In the genomic region with DNA sequence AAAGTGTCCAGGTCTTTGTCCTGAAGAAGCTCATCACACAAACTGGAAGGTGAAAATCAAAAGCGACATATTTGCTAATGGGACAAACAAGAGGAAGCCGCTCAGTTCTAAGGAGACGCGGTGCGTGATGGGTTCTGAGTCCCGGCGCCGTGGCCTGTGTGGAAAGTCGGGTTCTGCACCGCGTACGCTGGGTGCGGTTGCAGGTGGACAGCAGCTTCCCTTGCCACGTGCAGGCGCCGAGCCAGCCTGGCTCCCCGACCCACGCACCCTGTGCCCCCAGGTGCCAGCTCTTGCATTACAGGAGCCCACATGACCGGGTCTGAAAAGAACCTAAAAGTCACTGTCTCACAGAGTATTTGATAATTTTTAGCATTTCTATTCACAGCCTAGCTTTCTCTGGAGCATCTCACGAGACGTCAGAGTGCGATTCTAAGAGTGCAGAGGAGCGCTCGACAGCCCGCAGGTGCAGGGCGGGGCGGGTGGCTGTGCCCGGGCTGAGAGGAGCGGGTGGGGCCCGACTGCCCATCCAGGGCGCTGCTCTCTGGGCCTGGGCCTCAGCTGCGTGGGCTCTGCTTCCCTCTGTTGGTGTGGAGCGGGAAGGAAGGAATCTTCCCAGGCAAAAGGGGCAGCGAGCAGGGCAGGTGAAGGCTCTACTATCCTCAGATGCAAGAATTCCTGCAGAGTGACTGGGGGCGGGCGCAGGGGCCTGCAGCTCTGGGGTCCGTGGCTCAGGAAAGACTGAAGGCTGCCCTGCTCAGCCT, we compare ENCODE assay signal across 11 cellular contexts. TPM values are rescaled to one million over a fixed set of nuclear protein-coding genes. Genes with fewer than 3 reads are reported as not detected.
DNase-seq lines count a peak whose midpoint lies in the region; ATAC-seq lines count a peak whose summit lies in the region.
"Had no signal": no experiment of that assay in that cellular context is flagged by ENCODE, and none has a peak within 500 bp of the region (broad histone marks: within the 10 kb centered on the region; RNA-seq: fewer than 3 reads in every experiment).

No MANE protein-coding gene starts in this region.

- peak; percentile 18 for DNase-seq in 8988T
- peak; percentile 6 for DNase-seq in HK-2 (ENCODE audit: unreplicated experiment)
- peak; percentile 43 for DNase-seq in SK-MEL-5 (ENCODE audit: low read depth, low spot score)
- DNase-seq in iPS-NIHi11 (ENCODE audit: low spot score): peak; percentile 83
- DNase-seq in RKO (ENCODE audit: low spot score): no peak
- DNase-seq: activated T-cell treated with anti-CD3 and anti-CD28 coated beads, Interleukin-2, amount 50 U/mL, for 48 hours; stimulated activated CD4-positive, alpha-beta T cell treated with anti-CD3 and anti-CD28 coated beads, Interleukin-12 subunit alpha, Interleukin-12 subunit beta, amount 100 ng/mL, for 4 hours had no signal

- in situ Hi-C loops in SK-MEL-5 (cut with HindIII; ENCODE audit: low pct_unique_long_range_greater_than_20kb, low sequenced_read_pairs): no loop called here

- no peak for ATAC-seq in HG02759 (IDR thresholded peaks at IDR 0.05; ENCODE audit: unreplicated experiment)
- no peak for ATAC-seq in GM18870 (IDR thresholded peaks at IDR 0.05; ENCODE audit: unreplicated experiment)
- no peak for ATAC-seq in GM19467 (IDR thresholded peaks at IDR 0.05; ENCODE audit: unreplicated experiment)
- ATAC-seq: HCT116 had no signal

RNA-seq across cellular contexts. Expression of a gene that starts 39.4 kb away (rescaled TPM):
- 0.24 TPM in 1 of 2 replicates, not detected in the other for total RNA-seq in SK-MEL-5 (2014; rRNA removed; shearing (Covaris generic))
- not detected in 2 replicates for polyA plus RNA-seq in SK-MEL-5 (2015; cell fraction: cytosol; rRNA removed)
- polyA plus RNA-seq in SK-MEL-5 (2015; cell fraction: nucleus; rRNA removed): not detected in 2 replicates
